ENCODE assay signal across 22 cellular contexts in the genomic region with DNA sequence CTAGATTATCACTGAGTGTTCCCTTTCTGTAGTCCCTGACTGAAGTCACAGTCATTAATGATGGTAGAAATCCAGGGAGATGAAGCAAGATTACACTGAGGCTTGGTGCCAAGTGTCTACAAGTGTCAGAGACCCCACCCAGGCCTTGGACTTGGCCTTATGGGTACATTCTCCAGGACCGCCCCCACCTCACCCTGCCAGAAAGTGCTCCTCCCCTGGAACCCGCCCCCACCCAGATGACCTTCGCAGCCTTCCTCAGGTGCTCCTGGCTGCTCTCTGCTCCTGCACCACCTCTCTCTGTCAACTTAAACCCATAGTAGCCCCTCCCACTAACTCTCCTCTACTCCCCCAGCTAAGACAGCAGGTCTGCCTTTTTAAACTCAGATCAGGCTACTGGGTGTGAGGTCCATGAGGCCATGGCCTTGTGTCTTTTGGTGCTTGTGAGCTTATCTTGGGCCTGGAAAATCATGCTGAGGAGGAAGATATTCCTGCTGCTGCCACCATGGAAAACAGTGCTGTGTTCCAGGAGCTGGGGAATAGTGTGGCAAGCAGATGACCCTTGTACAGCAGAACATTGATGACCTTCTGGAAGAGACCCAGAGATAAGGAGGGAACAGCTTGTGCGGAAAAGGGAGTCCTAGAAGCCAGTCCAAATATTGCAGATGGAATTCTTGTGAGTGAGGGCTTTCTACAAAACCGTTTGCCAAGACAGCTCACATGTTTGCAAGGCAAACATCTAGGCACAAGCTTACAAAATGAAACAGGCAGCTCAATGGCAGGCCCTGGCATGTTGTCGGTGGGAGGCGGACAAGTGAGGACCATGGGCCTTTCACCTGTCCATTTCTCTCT. TPM values are rescaled to one million over a fixed set of nuclear protein-coding genes. Genes with fewer than 3 reads are reported as not detected.
A peak's percentile ranks its signal among the peaks of the same experiment; 100 is the strongest.
DNase-seq lines count a peak whose midpoint lies in the region; ATAC-seq, FAIRE-seq and TF ChIP-seq lines count a peak whose summit lies in the region.
"Had no signal": no experiment of that assay in that cellular context is flagged by ENCODE, and none has a peak within 500 bp of the region (broad histone marks: within the 10 kb centered on the region; RNA-seq: fewer than 3 reads in every experiment).

No MANE protein-coding gene starts in this region.

- no peak for FAIRE-seq in small intestine (lab: Jason Lieb, UNC)
- FAIRE-seq: TTC549 had no signal

- H3K9me3 Mint-ChIP-seq in CD8-positive, alpha-beta T cell, result no peaks in the 10 kb centered on the region
- H3K9me3 Mint-ChIP-seq: activated T-helper 1 cell treated with anti-CD3 and anti-CD28 coated beads, Interleukin-12 subunit alpha, Interleukin-12 subunit beta, Interleukin-2, Interleukin-4 antibody, amounts not matched to agents 30 ng/mL and 10 ng/mL and 1 ng/mL, durations not matched to agents 14 hours and 24 hours and 36 hours; stimulated activated naive CD8-positive, alpha-beta T cell treated with anti-CD3 and anti-CD28 coated beads, Interleukin-15, amount 100 ng/mL, for 72 hours had no signal

- CTCF ChIA-PET in CD8-positive, alpha-beta T cell (lab: Charles Lee), result interaction anchor here (0.8 to 6.4 kb wide), 6 partner anchors 9 to 312 kb away, joined by 3 to 166 read pairs (median 8); no protein-coding TSS in a partner anchor

- H3F3A ChIP-seq in smooth muscle cell (ENCODE audit: low read depth), result peaks cover 16% of the 10 kb centered on the region

- DNase-seq in G401 (ENCODE audit: low spot score) (peak; percentile 92), cerebellar cortex (ENCODE audit: low spot score) (peak; percentile 91), right cardiac atrium (peak; percentile 69 to 82 (median 73)), small intestine (peak; percentile 86), smooth muscle cell (lab: John Stamatoyannopoulos, UW; ENCODE audit: unreplicated experiment) (no peak), NCI-H2227 (lab: John Stamatoyannopoulos, UW; ENCODE audit: unreplicated experiment) (no peak)
- DNase-seq in CD8-positive, alpha-beta T cell, result no peak
- DNase-seq in stimulated activated CD4-positive, alpha-beta T cell treated with anti-CD3 and anti-CD28 coated beads, Interleukin-12 subunit alpha, Interleukin-12 subunit beta, amount 100 ng/mL, for 4 hours, result no peak
- DNase-seq: ACHN; activated CD4-positive, alpha-beta T cell treated with anti-CD3 and anti-CD28 coated beads for 36 hours; DMS79; erythroblast; IMR-90; MG63; NCI-H187; stimulated activated CD4-positive, alpha-beta T cell treated with anti-CD3 and anti-CD28 coated beads, Interleukin-2, amount 100 ng/mL, for 24 hours; stimulated activated naive CD8-positive, alpha-beta T cell treated with anti-CD3 and anti-CD28 coated beads, Interleukin-15, amount 100 ng/mL, for 72 hours had no signal

- H3K36me3 ChIP-seq in small intestine (ENCODE audit: control insufficient read depth in 2 of 2, insufficient read depth in 2 of 2, low read length in 2 of 2) (no peaks in the 10 kb centered on the region), smooth muscle cell (ENCODE audit: low read depth) (no peaks in the 10 kb centered on the region)
- H3K36me3 ChIP-seq in CD8-positive, alpha-beta T cell (ENCODE audit: insufficient read depth, low read length), result no peaks in the 10 kb centered on the region
- H3K36me3 ChIP-seq: breast epithelium, MG63 had no signal

- H3K27ac ChIP-seq in right cardiac atrium (ENCODE audit: low read length) (peak overlapping the region; percentile 95), small intestine (ENCODE audit: low read depth in 1 of 2, low read length in 1 of 2) (peak overlapping the region; percentile 22 to 63), smooth muscle cell (ENCODE audit: low read depth) (no peak overlapping the region)
- H3K27ac ChIP-seq in CD8-positive, alpha-beta T cell (ENCODE audit: low read depth, low read length), result no peak overlapping the region

- no peak overlapping the region for H2AFZ ChIP-seq in smooth muscle cell (ENCODE audit: low read depth)

- no peak overlapping the region for H3K9ac ChIP-seq in smooth muscle cell (ENCODE audit: low read depth)

- no peak overlapping the region for H3K4me3 Mint-ChIP-seq in CD8-positive, alpha-beta T cell
- H3K4me3 Mint-ChIP-seq: activated CD4-positive, alpha-beta T cell treated with anti-CD3 and anti-CD28 coated beads for 36 hours; activated naive CD8-positive, alpha-beta T cell; activated T-helper 1 cell treated with anti-CD3 and anti-CD28 coated beads, Interleukin-12 subunit alpha, Interleukin-12 subunit beta, Interleukin-2, Interleukin-4 antibody, amounts not matched to agents 30 ng/mL and 10 ng/mL and 1 ng/mL, durations not matched to agents 14 hours and 24 hours and 36 hours; stimulated activated naive CD8-positive, alpha-beta T cell treated with anti-CD3 and anti-CD28 coated beads, Interleukin-15, amount 100 ng/mL, for 72 hours had no signal

- H3K4me3 ChIP-seq in right cardiac atrium (ENCODE audit: low read length) (no peak overlapping the region), small intestine (ENCODE audit: low read depth in 1 of 2, low read length in 2 of 2) (no peak overlapping the region), smooth muscle cell (no peak overlapping the region)
- H3K4me3 ChIP-seq in CD8-positive, alpha-beta T cell (ENCODE audit: low read depth, low read length), result no peak overlapping the region
- H3K4me3 ChIP-seq: breast epithelium, MG63 had no signal

- peaks cover 5% of the 10 kb centered on the region for H3K27me3 Mint-ChIP-seq in CD8-positive, alpha-beta T cell (ENCODE audit: low read depth)

- H3K27me3 ChIP-seq in right cardiac atrium (ENCODE audit: control insufficient read depth, insufficient read depth) (no peaks in the 10 kb centered on the region), small intestine (ENCODE audit: control insufficient read depth in 2 of 2, insufficient read depth in 2 of 2, low read length in 2 of 2) (no peaks in the 10 kb centered on the region), smooth muscle cell (ENCODE audit: low read depth) (no peaks in the 10 kb centered on the region)
- no peaks in the 10 kb centered on the region for H3K27me3 ChIP-seq in CD8-positive, alpha-beta T cell (ENCODE audit: insufficient read depth, low read length)
- H3K27me3 ChIP-seq: breast epithelium, MG63 had no signal

- peaks cover 13% of the 10 kb centered on the region for H3K4me1 Mint-ChIP-seq in CD8-positive, alpha-beta T cell (ENCODE audit: low read depth)

- H3K4me1 ChIP-seq in right cardiac atrium (ENCODE audit: control insufficient read depth, insufficient read depth, low read length) (peaks cover 17% of the 10 kb centered on the region), small intestine (ENCODE audit: control insufficient read depth in 2 of 2, insufficient read depth in 1 of 2, low read depth in 1 of 2, low read length in 1 of 2) (peaks cover 2% of the 10 kb centered on the region in 2 donors), smooth muscle cell (ENCODE audit: low read depth) (peaks cover 19% of the 10 kb centered on the region)
- H3K4me1 ChIP-seq in CD8-positive, alpha-beta T cell (ENCODE audit: insufficient read depth, low read length), result peaks cover 5% of the 10 kb centered on the region
- H3K4me1 ChIP-seq: breast epithelium had no signal

- H4K20me1 ChIP-seq in smooth muscle cell (ENCODE audit: low read depth), result no peaks in the 10 kb centered on the region

- POLR2A ChIA-PET in CD8-positive, alpha-beta T cell (lab: Charles Lee), result interaction anchor here (0.7 kb wide), 1 partner anchor 11 kb away, joined by 3 read pairs; no protein-coding TSS in a partner anchor

- H3K4me2 ChIP-seq in smooth muscle cell, result no peak overlapping the region

- H3K9me3 ChIP-seq in right cardiac atrium (ENCODE audit: control insufficient read depth, low read length), result no peaks in the 10 kb centered on the region
- no peaks in the 10 kb centered on the region for H3K9me3 ChIP-seq in small intestine (ENCODE audit: control insufficient read depth, low read depth)
- no peaks in the 10 kb centered on the region for H3K9me3 ChIP-seq in smooth muscle cell (replicated peaks; ENCODE audit: low read depth)
- H3K9me3 ChIP-seq in CD8-positive, alpha-beta T cell (ENCODE audit: low read length), result no peaks in the 10 kb centered on the region
- H3K9me3 ChIP-seq: breast epithelium, MG63 had no signal

- intact Hi-C loops in right cardiac atrium (cut with DNase I), result loop anchor here (2.0 to 10.0 kb wide), 10 partner anchors 49 to 314 kb away; partner anchors contain the start of genes FSTL1 (in 2 of the 4) and LRRC58 (in 1 of the 4)
- intact Hi-C loops in CD8-positive, alpha-beta T cell (cut with DNase I, micrococcal nuclease), result loop anchor here in 1 of 2 experiments (5.0 kb wide), 2 partner anchors 139 to 209 kb away; partner anchors contain the start of gene LRRC58

- ATAC-seq in right cardiac atrium, result peak; percentile 82 to 84
- ATAC-seq in CD8-positive, alpha-beta T cell, result no peak
- ATAC-seq: activated CD4-positive, alpha-beta T cell treated with anti-CD3 and anti-CD28 coated beads for 36 hours; sciatic nerve; stimulated activated naive CD8-positive, alpha-beta T cell treated with anti-CD3 and anti-CD28 coated beads, Interleukin-15, amount 100 ng/mL, for 72 hours had no signal

- WGBS in right cardiac atrium, result 55% methylated on average over 7 of the region's 7 CpGs
- WGBS in small intestine, 3 donors, result 47 to 75% (median 53%) methylated on average over 7 of the region's 7 CpGs
- 89% methylated on average over 7 of the region's 7 CpGs for WGBS in smooth muscle cell (ENCODE audit: low lambda C conversion rate)

- no peak for TF ChIP-seq CTCF in smooth muscle cell (IDR thresholded peaks at IDR 0.05; ENCODE audit: borderline replicate concordance, insufficient read depth, poor library complexity, severe bottlenecking)
- TF ChIP-seq CTCF in CD8-positive, alpha-beta T cell (IDR thresholded peaks at IDR 0.05), result no peak

- no peaks in the 10 kb centered on the region for H3K79me2 ChIP-seq in smooth muscle cell (ENCODE audit: low read depth)

- H3K27ac Mint-ChIP-seq in CD8-positive, alpha-beta T cell, result no peak overlapping the region
- H3K27ac Mint-ChIP-seq: activated CD4-positive, alpha-beta T cell treated with anti-CD3 and anti-CD28 coated beads for 36 hours; activated naive CD8-positive, alpha-beta T cell; activated T-helper 1 cell treated with anti-CD3 and anti-CD28 coated beads, Interleukin-12 subunit alpha, Interleukin-12 subunit beta, Interleukin-2, Interleukin-4 antibody, amounts not matched to agents 30 ng/mL and 10 ng/mL and 1 ng/mL, durations not matched to agents 14 hours and 24 hours and 36 hours; stimulated activated naive CD8-positive, alpha-beta T cell treated with anti-CD3 and anti-CD28 coated beads, Interleukin-15, amount 100 ng/mL, for 72 hours had no signal

- H3K36me3 Mint-ChIP-seq in CD8-positive, alpha-beta T cell, result no peaks in the 10 kb centered on the region
- H3K36me3 Mint-ChIP-seq: activated naive CD8-positive, alpha-beta T cell had no signal

- in situ Hi-C loops in G401 (cut with HindIII; ENCODE audit: low sequenced_read_pairs), result no loop called here

RNA-seq across cellular contexts. Expression of gene NDUFB4, which starts 40.3 kb away (rescaled TPM):
- 127 and 148 TPM in 2 replicates for total RNA-seq in G401 (2014; rRNA removed; shearing (Covaris generic))
- total RNA-seq in right cardiac atrium, result 100 to 1,000 TPM; 286 to 426 (median 372) TPM
- polyA plus RNA-seq in right cardiac atrium, result 667 TPM
- 100 to 1,000 TPM; 241 to 263 (median 261) TPM for polyA plus RNA-seq in small intestine
- total RNA-seq in smooth muscle cell, result 175 and 270 TPM in 2 replicates
- 484 and 493 TPM in 2 replicates for polyA plus RNA-seq in smooth muscle cell
- 10 to 100 TPM; 63.2 to 71.5 TPM for total RNA-seq in CD8-positive, alpha-beta T cell

Comparison
In these comparisons a context has a peak if more than half of its experiments do, and no peak if none do; other contexts are left out.
1. DNase-seq: peak in G401 (single experiment), cerebellar cortex (single experiment), right cardiac atrium (3 of 3) and small intestine (single experiment); none in smooth muscle cell (single experiment), CD8-positive, alpha-beta T cell (0 of 7), NCI-H2227 (single experiment) and stimulated activated CD4-positive, alpha-beta T cell treated with anti-CD3 and anti-CD28 coated beads, Interleukin-12 subunit alpha, Interleukin-12 subunit beta, amount 100 ng/mL, for 4 hours (single experiment).
2. H3K27ac ChIP-seq: peak in right cardiac atrium (single experiment) and small intestine (2 of 2); none in smooth muscle cell (single experiment) and CD8-positive, alpha-beta T cell (single experiment).